In the genomic region with DNA sequence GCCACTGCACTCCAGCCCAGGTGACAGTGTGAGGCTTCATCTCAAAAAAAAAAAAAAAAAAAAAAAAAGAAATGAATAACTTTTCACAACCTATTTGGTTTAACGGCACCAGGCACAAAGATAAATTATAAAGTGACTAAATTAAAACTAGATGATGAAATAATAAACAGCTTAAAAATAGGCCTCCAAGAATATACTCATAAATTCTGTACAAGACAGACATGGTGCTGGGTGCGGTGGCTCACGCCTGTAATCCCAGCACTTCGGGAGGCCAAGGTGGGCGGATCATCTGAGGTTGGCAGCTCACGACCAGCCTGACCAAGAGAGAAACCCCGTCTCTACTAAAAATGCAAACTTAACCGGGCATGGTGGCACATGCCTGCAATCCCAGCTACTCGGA, we compare ENCODE assay signal across 18 cellular contexts. TPM values are rescaled to one million over a fixed set of nuclear protein-coding genes. Genes with fewer than 3 reads are reported as not detected.
DNase-seq lines count a peak whose midpoint lies in the region; ATAC-seq and TF ChIP-seq lines count a peak whose summit lies in the region.
"Had no signal": no experiment of that assay in that cellular context is flagged by ENCODE, and none has a peak within 500 bp of the region (broad histone marks: within the 10 kb centered on the region; RNA-seq: fewer than 3 reads in every experiment).

No MANE protein-coding gene starts in this region.

- H3K27me3 ChIP-seq in mammary epithelial cell (ENCODE audit: insufficient read depth, low read length), result no peaks in the 10 kb centered on the region
- no peaks in the 10 kb centered on the region for H3K27me3 ChIP-seq in DOHH2 (ENCODE audit: control insufficient read depth, low read length)
- no peaks in the 10 kb centered on the region for H3K27me3 ChIP-seq in trophoblast cell (ENCODE audit: insufficient read depth, low read length)
- no peaks in the 10 kb centered on the region for H3K27me3 ChIP-seq in CD4-positive, alpha-beta memory T cell (ENCODE audit: insufficient read depth, low read length)
- H3K27me3 ChIP-seq in Caco-2 (replicated peaks; ENCODE audit: control insufficient read depth, insufficient read depth, low read length), result no peaks in the 10 kb centered on the region

- no peak overlapping the region for H3K14ac ChIP-seq in trophoblast cell (ENCODE audit: low read length)

- H3K27ac ChIP-seq in mammary epithelial cell (ENCODE audit: insufficient read depth, low read depth, low read length) (no peak overlapping the region), DOHH2 (ENCODE audit: low read depth, low read length) (peak overlapping the region; percentile 99; the same call in 1 of the 2 replicates), trophoblast cell (ENCODE audit: low read depth, low read length) (no peak overlapping the region)
- no peak overlapping the region for H3K27ac ChIP-seq in CD4-positive, alpha-beta memory T cell (ENCODE audit: low read depth, low read length)

- H3K9me2 ChIP-seq in DOHH2 (replicated peaks; ENCODE audit: control insufficient read depth, low read length), result no peaks in the 10 kb centered on the region

- CTCF ChIA-PET in MCF 10A (lab: Yijun Ruan, JAX) (interaction anchor here (0.6 kb wide), 1 partner anchor 110 kb away, joined by 3 read pairs; no protein-coding TSS in a partner anchor), mammary epithelial cell (lab: Charles Lee; ENCODE audit: low non-redundant PET) (no interaction called here), Caco-2 (lab: Charles Lee) (no interaction called here)
- CTCF ChIA-PET in CD4-positive, alpha-beta memory T cell (lab: Charles Lee; ENCODE audit: partially characterized antibody), result interaction anchor here (0.7 to 0.9 kb wide), 3 partner anchors 9 to 207 kb away, joined by 3 to 4 read pairs (median 4); no protein-coding TSS in a partner anchor

- H4K8ac ChIP-seq in trophoblast cell (ENCODE audit: low read depth, low read length), result no peak overlapping the region

- H2AK5ac ChIP-seq in trophoblast cell (ENCODE audit: low read length), result no peak overlapping the region

- H3K9me3 Mint-ChIP-seq in MCF 10A (ENCODE audit: unreplicated experiment) (no peaks in the 10 kb centered on the region), Caco-2 (ENCODE audit: unreplicated experiment) (no peaks in the 10 kb centered on the region)
- H3K9me3 Mint-ChIP-seq in central memory CD8-positive, alpha-beta T cell, result no peaks in the 10 kb centered on the region
- H3K9me3 Mint-ChIP-seq in CD4-positive, alpha-beta memory T cell, result no peaks in the 10 kb centered on the region
- H3K9me3 Mint-ChIP-seq: CD8-positive, alpha-beta memory T cell had no signal

- H3K36me3 ChIP-seq in mammary epithelial cell (ENCODE audit: insufficient read depth, low read length), result no peaks in the 10 kb centered on the region
- H3K36me3 ChIP-seq in DOHH2 (ENCODE audit: control insufficient read depth, low read length), result peaks cover 28% of the 10 kb centered on the region
- peaks cover 0 to 2% of the 10 kb centered on the region in 2 experiments for H3K36me3 ChIP-seq in trophoblast cell (ENCODE audit: control insufficient read depth in 1 of 2, insufficient read depth in 2 of 2, low read length in 2 of 2)
- no peaks in the 10 kb centered on the region for H3K36me3 ChIP-seq in CD4-positive, alpha-beta memory T cell (ENCODE audit: insufficient read depth, low read length)
- peaks cover 1% of the 10 kb centered on the region; the same call in 1 of the 2 replicates for H3K36me3 ChIP-seq in Caco-2 (ENCODE audit: control insufficient read depth, insufficient read depth, low read length)
- H3K36me3 ChIP-seq: HAP-1 had no signal

- POLR2A ChIA-PET in MCF 10A (lab: Yijun Ruan, JAX), result interaction anchor here (1.7 kb wide), 1 partner anchor 8 kb away, joined by 7 read pairs; no protein-coding TSS in a partner anchor
- POLR2A ChIA-PET in CD4-positive, alpha-beta memory T cell (lab: Charles Lee; ENCODE audit: partially characterized antibody), result no interaction called here
- POLR2A ChIA-PET in Caco-2 (lab: Charles Lee), result no interaction called here

- H3K27ac Mint-ChIP-seq in MCF 10A (ENCODE audit: low read depth, unreplicated experiment) (peak overlapping the region; percentile 23), Caco-2 (ENCODE audit: unreplicated experiment) (no peak overlapping the region)
- H3K27ac Mint-ChIP-seq in central memory CD8-positive, alpha-beta T cell (ENCODE audit: low read depth), result peak overlapping the region; percentile 35
- no peak overlapping the region for H3K27ac Mint-ChIP-seq in CD4-positive, alpha-beta memory T cell
- H3K27ac Mint-ChIP-seq: CD4-positive, CD25-positive, alpha-beta regulatory T cell; HFFc6 had no signal

- H3K4me3 ChIP-seq in mammary epithelial cell (replicated peaks in 1 of 3; ENCODE audit: insufficient read depth in 1 of 3, low read depth in 2 of 3, low read length in 3 of 3) (no peak overlapping the region), DOHH2 (ENCODE audit: low read length) (no peak overlapping the region), trophoblast cell (ENCODE audit: low read depth, low read length) (no peak overlapping the region), Caco-2 (ENCODE audit: low read depth, low read length) (no peak overlapping the region)
- no peak overlapping the region for H3K4me3 ChIP-seq in CD4-positive, alpha-beta memory T cell (ENCODE audit: low read length in 2 of 2)
- H3K4me3 ChIP-seq: HAP-1 had no signal

- H3K36me3 Mint-ChIP-seq in MCF 10A (ENCODE audit: insufficient read depth, unreplicated experiment) (peaks cover 14% of the 10 kb centered on the region), Caco-2 (ENCODE audit: insufficient read depth, unreplicated experiment) (peaks cover 43% of the 10 kb centered on the region)
- peaks cover 10% of the 10 kb centered on the region for H3K36me3 Mint-ChIP-seq in central memory CD8-positive, alpha-beta T cell (ENCODE audit: insufficient read depth)
- H3K36me3 Mint-ChIP-seq in CD4-positive, alpha-beta memory T cell, result peaks cover 16 to 24% of the 10 kb centered on the region in 2 donors

- dilution Hi-C loops in mammary epithelial cell (cut with HindIII; ENCODE audit: low sequenced_read_pairs), result no loop called here

- TF ChIP-seq CTCF in MCF 10A (IDR thresholded peaks at IDR 0.05; ENCODE audit: unreplicated experiment) (no peak), mammary epithelial cell (conservative IDR thresholded peaks at IDR 0.05 in 1 of 2, IDR thresholded peaks at IDR 0.05 in 1 of 2; ENCODE audit: extremely low read depth in 1 of 2, insufficient read depth in 1 of 2, low read depth in 1 of 2, low read length in 2 of 2) (no peak), DOHH2 (IDR thresholded peaks at IDR 0.05; ENCODE audit: low read depth, low read length, poor library complexity, severe bottlenecking) (no peak), Caco-2 (IDR thresholded peaks at IDR 0.05; ENCODE audit: insufficient read depth in 1 of 2, low read depth in 1 of 2, low read length in 1 of 2, severe bottlenecking in 1 of 2, unreplicated experiment in 1 of 2) (no peak)

- in situ Hi-C loops in mammary epithelial cell (cut with MboI; ENCODE audit: low sequenced_read_pairs in 2 of 2), result no loop called here

- intact Hi-C loops in MCF 10A (cut with micrococcal nuclease), result no loop called here
- intact Hi-C loops in mammary epithelial cell (cut with micrococcal nuclease), result no loop called here
- intact Hi-C loops in CD4-positive, alpha-beta memory T cell (cut with micrococcal nuclease), result no loop called here
- intact Hi-C loops in Caco-2 (cut with micrococcal nuclease; ENCODE audit: unreplicated experiment), result no loop called here

- H3K23ac ChIP-seq in trophoblast cell (ENCODE audit: low read length), result no peak overlapping the region

- no peak overlapping the region for H3K9ac ChIP-seq in mammary epithelial cell (ENCODE audit: insufficient read depth, low read length)
- no peak overlapping the region for H3K9ac ChIP-seq in trophoblast cell (ENCODE audit: low read length)

- H3K4me2 ChIP-seq in mammary epithelial cell (ENCODE audit: insufficient read depth, low read depth, low read length) (no peak overlapping the region), DOHH2 (ENCODE audit: low read length) (peak overlapping the region; percentile 99), trophoblast cell (ENCODE audit: low read length) (no peak overlapping the region)

- H2AFZ ChIP-seq in mammary epithelial cell (ENCODE audit: low read depth, low read length) (no peak overlapping the region), trophoblast cell (ENCODE audit: insufficient read depth, low read length, poor library complexity) (no peak overlapping the region)

- H3K4ac ChIP-seq in trophoblast cell (ENCODE audit: low read depth, low read length), result peak overlapping the region; percentile 64

- H3K18ac ChIP-seq in trophoblast cell (ENCODE audit: low read length), result no peak overlapping the region

- H4K20me1 ChIP-seq in mammary epithelial cell (ENCODE audit: insufficient read depth, low read length) (peaks cover 2% of the 10 kb centered on the region), DOHH2 (ENCODE audit: control insufficient read depth, insufficient read depth, low read depth, low read length) (peaks cover 11% of the 10 kb centered on the region)

- H3K4me1 ChIP-seq in mammary epithelial cell (ENCODE audit: insufficient read depth, low read length) (peaks cover 2% of the 10 kb centered on the region), DOHH2 (ENCODE audit: control insufficient read depth, low read length) (peaks cover 96% of the 10 kb centered on the region), trophoblast cell (ENCODE audit: control insufficient read depth in 1 of 2, insufficient read depth in 2 of 2, low read length in 2 of 2) (no peaks in the 10 kb centered on the region), Caco-2 (0 out of 2 replicates have a peak, but pooled peaks cover 7% of the 10 kb centered on the region)
- H3K4me1 ChIP-seq in CD4-positive, alpha-beta memory T cell (ENCODE audit: insufficient read depth, low read length), result peaks cover 57% of the 10 kb centered on the region
- H3K4me1 ChIP-seq: HAP-1 had no signal

- H2BK12ac ChIP-seq in trophoblast cell (ENCODE audit: low read length), result no peak overlapping the region

- no peak overlapping the region for H2BK5ac ChIP-seq in trophoblast cell (ENCODE audit: low read depth, low read length, poor library complexity)

- WGBS in mammary epithelial cell (ENCODE audit: low coverage, missing lambda C conversion rate), result 98% methylated on average over 9 of the region's 9 CpGs
- no CpG with 5 or more reads among the region's 9 CpGs for whole genome bisulfite sequencing in trophoblast cell (ENCODE audit: extremely low coverage, insufficient coverage, insufficient read length)

- no peak overlapping the region for H4K91ac ChIP-seq in trophoblast cell (ENCODE audit: low read depth, low read length)

- ATAC-seq in central memory CD8-positive, alpha-beta T cell (replicated peaks; ENCODE audit: extremely low read depth, poor library complexity, severe bottlenecking), result no peak
- ATAC-seq in GM21360 (IDR thresholded peaks at IDR 0.05; ENCODE audit: unreplicated experiment), result no peak

- H3K79me2 ChIP-seq in mammary epithelial cell (ENCODE audit: insufficient read depth, low read length) (peaks cover 97% of the 10 kb centered on the region), DOHH2 (ENCODE audit: control insufficient read depth, low read length) (peaks cover 100% of the 10 kb centered on the region), trophoblast cell (ENCODE audit: control insufficient read depth, insufficient read depth, low read length, poor library complexity) (peaks cover 13% of the 10 kb centered on the region)

- H4K12ac ChIP-seq in trophoblast cell (ENCODE audit: low read depth, low read length), result no peak overlapping the region

- H2BK120ac ChIP-seq in trophoblast cell (ENCODE audit: insufficient read depth, low read length, poor library complexity), result no peak overlapping the region

- H3K4me1 Mint-ChIP-seq in MCF 10A (ENCODE audit: insufficient read depth, unreplicated experiment) (peaks cover 6% of the 10 kb centered on the region), Caco-2 (ENCODE audit: low read depth, unreplicated experiment) (peaks cover 7% of the 10 kb centered on the region)
- peaks cover 52% of the 10 kb centered on the region for H3K4me1 Mint-ChIP-seq in central memory CD8-positive, alpha-beta T cell
- peaks cover 32 to 74% (median 52%) of the 10 kb centered on the region in 4 donors for H3K4me1 Mint-ChIP-seq in CD4-positive, alpha-beta memory T cell

- DNase-seq in MCF 10A (ENCODE audit: unreplicated experiment) (no peak), mammary epithelial cell (no peak), trophoblast cell (no peak), Caco-2 (no peak)
- DNase-seq in central memory CD8-positive, alpha-beta T cell (ENCODE audit: low spot score in 2 of 2), result no peak
- no peak for DNase-seq in CD4-positive, alpha-beta memory T cell
- DNase-seq: C1 segment of cervical spinal cord; CD4-positive, CD25-positive, alpha-beta regulatory T cell; CD8-positive, alpha-beta memory T cell; DMS153; DND-41; EL; GDM1; GOT3; HFFc6 had no signal

- H3F3A ChIP-seq in DOHH2 (ENCODE audit: control insufficient read depth, insufficient read depth), result peaks cover 37% of the 10 kb centered on the region

- H3K79me1 ChIP-seq in trophoblast cell (ENCODE audit: low read length), result no peaks in the 10 kb centered on the region

- BruUV-seq in MCF 10A (replicated peaks; lab: Mats Ljungman, UMichigan) (no TSS peak), mammary epithelial cell (replicated peaks; lab: Mats Ljungman, UMichigan) (no TSS peak), Caco-2 (replicated peaks; lab: Mats Ljungman, UMichigan) (no TSS peak)

- H3K4me3 Mint-ChIP-seq in MCF 10A (ENCODE audit: unreplicated experiment), result no peak overlapping the region
- no peak overlapping the region for H3K4me3 Mint-ChIP-seq in central memory CD8-positive, alpha-beta T cell
- no peak overlapping the region for H3K4me3 Mint-ChIP-seq in CD4-positive, alpha-beta memory T cell
- H3K4me3 Mint-ChIP-seq in Caco-2 (ENCODE audit: unreplicated experiment), result no peak overlapping the region
- H3K4me3 Mint-ChIP-seq: HFFc6 had no signal

- H3K27me3 Mint-ChIP-seq in MCF 10A (ENCODE audit: insufficient read depth, unreplicated experiment) (no peaks in the 10 kb centered on the region), Caco-2 (ENCODE audit: insufficient read depth, unreplicated experiment) (no peaks in the 10 kb centered on the region)
- H3K27me3 Mint-ChIP-seq in central memory CD8-positive, alpha-beta T cell, result no peaks in the 10 kb centered on the region
- H3K27me3 Mint-ChIP-seq in CD4-positive, alpha-beta memory T cell, result no peaks in the 10 kb centered on the region
- H3K27me3 Mint-ChIP-seq: CD4-positive, CD25-positive, alpha-beta regulatory T cell had no signal

- H3K9me3 ChIP-seq in mammary epithelial cell (replicated peaks; ENCODE audit: insufficient read depth, low read length) (no peaks in the 10 kb centered on the region), DOHH2 (ENCODE audit: control insufficient read depth, insufficient read depth, low read length) (no peaks in the 10 kb centered on the region), trophoblast cell (ENCODE audit: insufficient read depth, low read depth, low read length) (no peaks in the 10 kb centered on the region), Caco-2 (peaks cover 11% of the 10 kb centered on the region)
- H3K9me3 ChIP-seq in CD4-positive, alpha-beta memory T cell (ENCODE audit: control insufficient read depth in 1 of 2, low read length in 2 of 2), result no peaks in the 10 kb centered on the region
- H3K9me3 ChIP-seq: HAP-1 had no signal

RNA-seq across cellular contexts. Expression of gene USP34, which starts 19.7 kb away (rescaled TPM):
- 101 and 105 TPM in 2 replicates for total RNA-seq in MCF 10A (2022)
- total RNA-seq in mammary epithelial cell, result 100 to 1,000 TPM in 1 of 2 donors, 10 to 100 TPM in 1; 84.5 to 108 TPM
- 23.1 TPM for polyA plus RNA-seq in mammary epithelial cell
- 193 TPM for polyA minus RNA-seq in mammary epithelial cell
- 57.1 and 59.1 TPM in 2 replicates for polyA plus RNA-seq in trophoblast cell (2013)
- total RNA-seq in CD4-positive, alpha-beta memory T cell, result 100 to 1,000 TPM; 163 to 164 TPM
- polyA plus RNA-seq in CD4-positive, alpha-beta memory T cell, result 10 to 100 TPM in 1 of 2 donors, 1 to 10 TPM in 1; 7.9 to 26.7 TPM
- 100 and 101 TPM in 2 replicates for total RNA-seq in Caco-2 (2022)

Comparison
In these comparisons a context has a peak if more than half of its experiments do, and no peak if none do; other contexts are left out.
1. CTCF ChIA-PET loops: an anchor here in MCF 10A (0.6 kb wide) and CD4-positive, alpha-beta memory T cell (0.7 to 0.9 kb wide); none called in mammary epithelial cell and Caco-2.
2. H3K27ac Mint-ChIP-seq: peak in MCF 10A (single experiment) and central memory CD8-positive, alpha-beta T cell (single experiment); none in CD4-positive, alpha-beta memory T cell (0 of 7) and Caco-2 (single experiment).